In genomic region chr15:34583399-34584320, GRCh38 we compare ENCODE assay signal across 1 cellular context.
TF ChIP-seq lines count a peak whose summit lies in the region.

A gene with protein sequence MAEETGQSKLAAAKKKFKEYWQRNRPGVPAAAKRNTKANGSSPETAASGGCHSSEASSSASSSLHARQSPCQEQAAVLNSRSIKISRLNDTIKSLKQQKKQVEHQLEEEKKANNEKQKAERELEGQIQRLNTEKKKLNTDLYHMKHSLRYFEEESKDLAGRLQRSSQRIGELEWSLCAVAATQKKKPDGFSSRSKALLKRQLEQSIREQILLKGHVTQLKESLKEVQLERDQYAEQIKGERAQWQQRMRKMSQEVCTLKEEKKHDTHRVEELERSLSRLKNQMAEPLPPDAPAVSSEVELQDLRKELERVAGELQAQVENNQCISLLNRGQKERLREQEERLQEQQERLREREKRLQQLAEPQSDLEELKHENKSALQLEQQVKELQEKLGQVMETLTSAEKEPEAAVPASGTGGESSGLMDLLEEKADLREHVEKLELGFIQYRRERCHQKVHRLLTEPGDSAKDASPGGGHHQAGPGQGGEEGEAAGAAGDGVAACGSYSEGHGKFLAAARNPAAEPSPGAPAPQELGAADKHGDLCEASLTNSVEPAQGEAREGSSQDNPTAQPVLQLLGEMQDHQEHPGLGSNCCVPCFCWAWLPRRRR (minus strand): TSS chr15:34583651. CDS start chr15:34535912, 47,739 bp downstream.

TF ChIP-seq in HEK293, 187 proteins besides CTCF, POLR2A, EP300 and RAD21 (continued from another document and continues in another):
- TF ChIP-seq BCL11A (tag by site-specific recombination; IDR thresholded peaks at IDR 0.05; ENCODE audit: low read depth) (no peak), ZNF202 (tag by site-specific recombination; IDR thresholded peaks at IDR 0.05; ENCODE audit: borderline replicate concordance) (no peak), ZNF521 (tag by site-specific recombination; IDR thresholded peaks at IDR 0.05) (no peak), ZNF121 (tag by site-specific recombination; IDR thresholded peaks at IDR 0.05) (no peak), REPIN1 (tag by site-specific recombination; IDR thresholded peaks at IDR 0.05; ENCODE audit: low read depth) (no peak), TCF7L2 (IDR thresholded peaks at IDR 0.05; ENCODE audit: borderline replicate concordance, low read depth, low read length) (no peak), ZBTB17 (tag by site-specific recombination; IDR thresholded peaks at IDR 0.05) (peak; percentile 64), SP2 (tag by site-specific recombination; IDR thresholded peaks at IDR 0.05) (peak; percentile 49; the same call in 1 of the 2 replicates), ZSCAN5A (tag by site-specific recombination; IDR thresholded peaks at IDR 0.05) (no peak), ZNF266 (tag by site-specific recombination; IDR thresholded peaks at IDR 0.05; ENCODE audit: low read depth) (no peak), GLIS1 (tag by site-specific recombination; IDR thresholded peaks at IDR 0.05) (peak; percentile 20; the same call in 1 of the 2 replicates), ZNF335 (tag by site-specific recombination; conservative IDR thresholded peaks at IDR 0.05) (peak; percentile 85), ZNF785 (tag by site-specific recombination; IDR thresholded peaks at IDR 0.05) (no peak), ZNF148 (tag by site-specific recombination; IDR thresholded peaks at IDR 0.05; ENCODE audit: borderline replicate concordance) (no peak), SETDB1 (IDR thresholded peaks at IDR 0.05; ENCODE audit: insufficient read length, low read length) (no peak), ZBTB48 (tag by site-specific recombination; IDR thresholded peaks at IDR 0.05) (peak; percentile 62; the same call in 1 of the 2 replicates), ZIC2 (tag by site-specific recombination; IDR thresholded peaks at IDR 0.05) (no peak), ZNF473 (tag by site-specific recombination; IDR thresholded peaks at IDR 0.05) (no peak), ZNF843 (tag by site-specific recombination; IDR thresholded peaks at IDR 0.05) (no peak), ZNF548 (tag by site-specific recombination; IDR thresholded peaks at IDR 0.05) (no peak), ZEB2 (tag by site-specific recombination; IDR thresholded peaks at IDR 0.05) (peak; percentile 49; the same call in 1 of the 2 replicates), ZFP37 (tag by site-specific recombination; IDR thresholded peaks at IDR 0.05) (0 out of 2 replicates have a peak, but pooled peaks have one; percentile 46), YY1 (tag by site-specific recombination; IDR thresholded peaks at IDR 0.05) (no peak), GLIS2 (tag by site-specific recombination; IDR thresholded peaks at IDR 0.05) (peak; percentile 74), OSR2 (tag by site-specific recombination; IDR thresholded peaks at IDR 0.05) (no peak), ZNF585B (tag by site-specific recombination; IDR thresholded peaks at IDR 0.05) (no peak), ZNF501 (tag by site-specific recombination; IDR thresholded peaks at IDR 0.05) (peak; percentile 72; the same call in 1 of the 2 replicates), ZNF830 (tag by site-specific recombination; IDR thresholded peaks at IDR 0.05; ENCODE audit: low read depth) (no peak), ZNF10 (tag by site-specific recombination; IDR thresholded peaks at IDR 0.05) (peak; percentile 52; the same call in 1 of the 2 replicates), SP3 (tag by site-specific recombination; IDR thresholded peaks at IDR 0.05) (no peak), ZNF747 (tag by site-specific recombination; IDR thresholded peaks at IDR 0.05) (no peak), ZNF274 (IDR thresholded peaks at IDR 0.05; ENCODE audit: low read length) (no peak), ZNF274 (tag by site-specific recombination; IDR thresholded peaks at IDR 0.05; ENCODE audit: borderline replicate concordance) (no peak), ZNF488 (tag by site-specific recombination; IDR thresholded peaks at IDR 0.05) (no peak), ZFHX2 (tag by site-specific recombination; conservative IDR thresholded peaks at IDR 0.05) (no peak), ZNF596 (tag by site-specific recombination; IDR thresholded peaks at IDR 0.05) (no peak), ZNF280D (tag by site-specific recombination; IDR thresholded peaks at IDR 0.05) (no peak), ZNF394 (tag by site-specific recombination; IDR thresholded peaks at IDR 0.05; ENCODE audit: borderline replicate concordance) (no peak), ZXDB (tag by site-specific recombination; IDR thresholded peaks at IDR 0.05) (peak; percentile 65), ZBTB8A (tag by site-specific recombination; IDR thresholded peaks at IDR 0.05) (no peak), ZNF423 (tag by site-specific recombination; IDR thresholded peaks at IDR 0.05) (peak; percentile 53; the same call in 1 of the 2 replicates), ZNF76 (tag by site-specific recombination; IDR thresholded peaks at IDR 0.05; ENCODE audit: borderline replicate concordance, low read depth) (peak; percentile 71; the same call in 1 of the 2 replicates)
- TF ChIP-seq, protein P1, sequence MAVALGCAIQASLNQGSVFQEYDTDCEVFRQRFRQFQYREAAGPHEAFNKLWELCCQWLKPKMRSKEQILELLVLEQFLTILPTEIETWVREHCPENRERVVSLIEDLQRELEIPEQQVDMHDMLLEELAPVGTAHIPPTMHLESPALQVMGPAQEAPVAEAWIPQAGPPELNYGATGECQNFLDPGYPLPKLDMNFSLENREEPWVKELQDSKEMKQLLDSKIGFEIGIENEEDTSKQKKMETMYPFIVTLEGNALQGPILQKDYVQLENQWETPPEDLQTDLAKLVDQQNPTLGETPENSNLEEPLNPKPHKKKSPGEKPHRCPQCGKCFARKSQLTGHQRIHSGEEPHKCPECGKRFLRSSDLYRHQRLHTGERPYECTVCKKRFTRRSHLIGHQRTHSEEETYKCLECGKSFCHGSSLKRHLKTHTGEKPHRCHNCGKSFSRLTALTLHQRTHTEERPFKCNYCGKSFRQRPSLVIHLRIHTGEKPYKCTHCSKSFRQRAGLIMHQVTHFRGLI (tag by site-specific recombination; IDR thresholded peaks at IDR 0.05) = 0 out of 2 replicates have a peak, but pooled peaks have one; percentile 27
- TF ChIP-seq, protein P2, sequence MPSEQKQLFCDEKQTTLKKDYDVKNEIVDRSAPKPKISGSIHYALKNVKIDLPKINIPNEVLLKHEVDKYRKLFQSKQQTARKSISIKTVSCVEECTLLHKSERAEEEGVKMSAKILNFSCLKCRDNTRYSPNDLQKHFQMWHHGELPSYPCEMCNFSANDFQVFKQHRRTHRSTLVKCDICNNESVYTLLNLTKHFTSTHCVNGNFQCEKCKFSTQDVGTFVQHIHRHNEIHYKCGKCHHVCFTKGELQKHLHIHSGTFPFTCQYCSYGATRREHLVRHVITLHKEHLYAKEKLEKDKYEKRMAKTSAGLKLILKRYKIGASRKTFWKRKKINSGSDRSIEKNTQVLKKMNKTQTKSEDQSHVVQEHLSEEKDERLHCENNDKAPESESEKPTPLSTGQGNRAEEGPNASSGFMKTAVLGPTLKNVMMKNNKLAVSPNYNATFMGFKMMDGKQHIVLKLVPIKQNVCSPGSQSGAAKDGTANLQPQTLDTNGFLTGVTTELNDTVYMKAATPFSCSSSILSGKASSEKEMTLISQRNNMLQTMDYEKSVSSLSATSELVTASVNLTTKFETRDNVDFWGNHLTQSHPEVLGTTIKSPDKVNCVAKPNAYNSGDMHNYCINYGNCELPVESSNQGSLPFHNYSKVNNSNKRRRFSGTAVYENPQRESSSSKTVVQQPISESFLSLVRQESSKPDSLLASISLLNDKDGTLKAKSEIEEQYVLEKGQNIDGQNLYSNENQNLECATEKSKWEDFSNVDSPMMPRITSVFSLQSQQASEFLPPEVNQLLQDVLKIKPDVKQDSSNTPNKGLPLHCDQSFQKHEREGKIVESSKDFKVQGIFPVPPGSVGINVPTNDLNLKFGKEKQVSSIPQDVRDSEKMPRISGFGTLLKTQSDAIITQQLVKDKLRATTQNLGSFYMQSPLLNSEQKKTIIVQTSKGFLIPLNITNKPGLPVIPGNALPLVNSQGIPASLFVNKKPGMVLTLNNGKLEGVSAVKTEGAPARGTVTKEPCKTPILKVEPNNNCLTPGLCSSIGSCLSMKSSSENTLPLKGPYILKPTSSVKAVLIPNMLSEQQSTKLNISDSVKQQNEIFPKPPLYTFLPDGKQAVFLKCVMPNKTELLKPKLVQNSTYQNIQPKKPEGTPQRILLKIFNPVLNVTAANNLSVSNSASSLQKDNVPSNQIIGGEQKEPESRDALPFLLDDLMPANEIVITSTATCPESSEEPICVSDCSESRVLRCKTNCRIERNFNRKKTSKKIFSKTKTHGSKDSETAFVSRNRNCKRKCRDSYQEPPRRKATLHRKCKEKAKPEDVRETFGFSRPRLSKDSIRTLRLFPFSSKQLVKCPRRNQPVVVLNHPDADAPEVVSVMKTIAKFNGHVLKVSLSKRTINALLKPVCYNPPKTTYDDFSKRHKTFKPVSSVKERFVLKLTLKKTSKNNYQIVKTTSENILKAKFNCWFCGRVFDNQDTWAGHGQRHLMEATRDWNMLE (tag by site-specific recombination; conservative IDR thresholded peaks at IDR 0.05; ENCODE audit: low read depth) = no peak
- TF ChIP-seq, protein P3, sequence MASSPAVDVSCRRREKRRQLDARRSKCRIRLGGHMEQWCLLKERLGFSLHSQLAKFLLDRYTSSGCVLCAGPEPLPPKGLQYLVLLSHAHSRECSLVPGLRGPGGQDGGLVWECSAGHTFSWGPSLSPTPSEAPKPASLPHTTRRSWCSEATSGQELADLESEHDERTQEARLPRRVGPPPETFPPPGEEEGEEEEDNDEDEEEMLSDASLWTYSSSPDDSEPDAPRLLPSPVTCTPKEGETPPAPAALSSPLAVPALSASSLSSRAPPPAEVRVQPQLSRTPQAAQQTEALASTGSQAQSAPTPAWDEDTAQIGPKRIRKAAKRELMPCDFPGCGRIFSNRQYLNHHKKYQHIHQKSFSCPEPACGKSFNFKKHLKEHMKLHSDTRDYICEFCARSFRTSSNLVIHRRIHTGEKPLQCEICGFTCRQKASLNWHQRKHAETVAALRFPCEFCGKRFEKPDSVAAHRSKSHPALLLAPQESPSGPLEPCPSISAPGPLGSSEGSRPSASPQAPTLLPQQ (tag by site-specific recombination; IDR thresholded peaks at IDR 0.05) = no peak; the same call in 1 of the 2 replicates
- TF ChIP-seq, protein P4, sequence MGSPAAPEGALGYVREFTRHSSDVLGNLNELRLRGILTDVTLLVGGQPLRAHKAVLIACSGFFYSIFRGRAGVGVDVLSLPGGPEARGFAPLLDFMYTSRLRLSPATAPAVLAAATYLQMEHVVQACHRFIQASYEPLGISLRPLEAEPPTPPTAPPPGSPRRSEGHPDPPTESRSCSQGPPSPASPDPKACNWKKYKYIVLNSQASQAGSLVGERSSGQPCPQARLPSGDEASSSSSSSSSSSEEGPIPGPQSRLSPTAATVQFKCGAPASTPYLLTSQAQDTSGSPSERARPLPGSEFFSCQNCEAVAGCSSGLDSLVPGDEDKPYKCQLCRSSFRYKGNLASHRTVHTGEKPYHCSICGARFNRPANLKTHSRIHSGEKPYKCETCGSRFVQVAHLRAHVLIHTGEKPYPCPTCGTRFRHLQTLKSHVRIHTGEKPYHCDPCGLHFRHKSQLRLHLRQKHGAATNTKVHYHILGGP (tag by site-specific recombination; IDR thresholded peaks at IDR 0.05) = no peak
